In genomic region chr3:185215873-185216586, GRCh38 we compare ENCODE assay signal across 8 cellular contexts. TPM values are rescaled to one million over a fixed set of nuclear protein-coding genes. Genes with fewer than 3 reads are reported as not detected.
DNase-seq lines count a peak whose midpoint lies in the region; ATAC-seq and TF ChIP-seq lines count a peak whose summit lies in the region.

No MANE protein-coding gene starts in this region.

- no peak overlapping the region for H3K27ac Mint-ChIP-seq in activated CD4-positive, alpha-beta T cell treated with anti-CD3 and anti-CD28 coated beads, Interleukin-2, amount 10 ng/mL, durations not matched to agents 7 days and 5 days

- DNase-seq in NCI-H82 (lab: John Stamatoyannopoulos, UW) (peak; percentile 48), NCI-H82 treated with DMSO at 0.1 percent for 48 hours (lab: John Stamatoyannopoulos, UW; ENCODE audit: unreplicated experiment) (no peak), Peyer's patch (no peak), fibroblast of peridontal ligament (ENCODE audit: extremely low read depth) (peak; percentile 56), gastrocnemius medialis (no peak)
- DNase-seq in activated CD4-positive, alpha-beta T cell treated with anti-CD3 and anti-CD28 coated beads, Interleukin-2, amount 10 ng/mL, durations not matched to agents 7 days and 5 days: no peak
- no peak for DNase-seq in activated naive CD4-positive, alpha-beta T cell treated with Interleukin-2 at 50 U/mL for 16 hours

- H3K27me3 ChIP-seq in Peyer's patch (no peaks in the 10 kb centered on the region), gastrocnemius medialis (no peaks in the 10 kb centered on the region)

- no peaks in the 10 kb centered on the region for H3K4me1 Mint-ChIP-seq in activated CD4-positive, alpha-beta T cell treated with anti-CD3 and anti-CD28 coated beads, Interleukin-2, amount 10 ng/mL, durations not matched to agents 7 days and 5 days

- intact Hi-C loops in gastrocnemius medialis (cut with DNase I; ENCODE audit: low total_unique reads): no loop called here

- POLR2A ChIA-PET in activated CD4-positive, alpha-beta T cell treated with anti-CD3 and anti-CD28 coated beads, Interleukin-2, amount 10 ng/mL, durations not matched to agents 7 days and 5 days (lab: Charles Lee): no interaction called here

- TF ChIP-seq CTCF in Peyer's patch (IDR thresholded peaks at IDR 0.05) (peak in 5 of 6 experiments; percentile 13 to 58 (median 55)), gastrocnemius medialis (IDR thresholded peaks at IDR 0.05 in 4 of 5, conservative IDR thresholded peaks at IDR 0.05 in 1 of 5) (peak in 2 of 5 experiments; percentile 1 to 32)

- peaks cover 2% of the 10 kb centered on the region for H3K27me3 Mint-ChIP-seq in activated CD4-positive, alpha-beta T cell treated with anti-CD3 and anti-CD28 coated beads, Interleukin-2, amount 10 ng/mL, durations not matched to agents 7 days and 5 days

- H3K4me1 ChIP-seq in Peyer's patch: no peaks in the 10 kb centered on the region
- H3K4me1 ChIP-seq in gastrocnemius medialis: peaks cover 0 to 3% of the 10 kb centered on the region in 2 donors

- H3K4me3 Mint-ChIP-seq in activated CD4-positive, alpha-beta T cell treated with anti-CD3 and anti-CD28 coated beads, Interleukin-2, amount 10 ng/mL, durations not matched to agents 7 days and 5 days: no peak overlapping the region

- ATAC-seq in gastrocnemius medialis: no peak
- ATAC-seq in GM18870 (IDR thresholded peaks at IDR 0.05; ENCODE audit: unreplicated experiment): no peak

- no peaks in the 10 kb centered on the region for H3K9me3 Mint-ChIP-seq in activated CD4-positive, alpha-beta T cell treated with anti-CD3 and anti-CD28 coated beads, Interleukin-2, amount 10 ng/mL, durations not matched to agents 7 days and 5 days

- CTCF ChIA-PET in activated CD4-positive, alpha-beta T cell treated with anti-CD3 and anti-CD28 coated beads, Interleukin-2, amount 10 ng/mL, durations not matched to agents 7 days and 5 days (lab: Charles Lee): no interaction called here

- no peak overlapping the region for H3K4me3 ChIP-seq in Peyer's patch
- H3K4me3 ChIP-seq in gastrocnemius medialis: peak overlapping the region in 3 of 4 donors; percentile 9 to 25 (median 11)

- H3K27ac ChIP-seq in Peyer's patch: peak overlapping the region in 1 of 4 donors; percentile 20
- H3K27ac ChIP-seq in gastrocnemius medialis: peak overlapping the region in 1 of 4 donors; percentile 10

- H3K36me3 ChIP-seq in Peyer's patch (no peaks in the 10 kb centered on the region), gastrocnemius medialis (no peaks in the 10 kb centered on the region)

- no peaks in the 10 kb centered on the region for H3K9me3 ChIP-seq in Peyer's patch
- H3K9me3 ChIP-seq in gastrocnemius medialis: no peaks in the 10 kb centered on the region

- TF ChIP-seq POLR2A in Peyer's patch (IDR thresholded peaks at IDR 0.05) (no peak), gastrocnemius medialis (IDR thresholded peaks at IDR 0.05) (no peak)

- in situ Hi-C loops in gastrocnemius medialis (cut with MboI; ENCODE audit: low sequenced_read_pairs in 4 of 4): no loop called here

- no peaks in the 10 kb centered on the region for H3K36me3 Mint-ChIP-seq in activated CD4-positive, alpha-beta T cell treated with anti-CD3 and anti-CD28 coated beads, Interleukin-2, amount 10 ng/mL, durations not matched to agents 7 days and 5 days (ENCODE audit: low read depth)

RNA-seq across cellular contexts. Expression of gene EHHADH, which starts 37.8 kb away (rescaled TPM):
- total RNA-seq in Peyer's patch (10 to 100 TPM; 15.7 to 31.5 (median 21.1) TPM), gastrocnemius medialis (1 to 10 TPM; 1.4 to 3.4 (median 1.7) TPM)
- 1 to 10 TPM; 2.0 to 2.2 TPM for total RNA-seq in activated CD4-positive, alpha-beta T cell treated with anti-CD3 and anti-CD28 coated beads, Interleukin-2, amount 10 ng/mL, durations not matched to agents 7 days and 5 days

Comparison
In these comparisons a context has a peak if more than half of its experiments do, and no peak if none do; other contexts are left out.
1. DNase-seq: peak in NCI-H82 (single experiment) and fibroblast of peridontal ligament (single experiment); none in NCI-H82 treated with DMSO at 0.1 percent for 48 hours (single experiment), Peyer's patch (0 of 3), gastrocnemius medialis (0 of 2), activated CD4-positive, alpha-beta T cell treated with anti-CD3 and anti-CD28 coated beads, Interleukin-2, amount 10 ng/mL, durations not matched to agents 7 days and 5 days (single experiment) and activated naive CD4-positive, alpha-beta T cell treated with Interleukin-2 at 50 U/mL for 16 hours (single experiment).
2. H3K4me3 ChIP-seq: peak in gastrocnemius medialis (3 of 4); none in Peyer's patch (0 of 4).